18 cellular contexts compared by ENCODE assay signal in the genomic region with DNA sequence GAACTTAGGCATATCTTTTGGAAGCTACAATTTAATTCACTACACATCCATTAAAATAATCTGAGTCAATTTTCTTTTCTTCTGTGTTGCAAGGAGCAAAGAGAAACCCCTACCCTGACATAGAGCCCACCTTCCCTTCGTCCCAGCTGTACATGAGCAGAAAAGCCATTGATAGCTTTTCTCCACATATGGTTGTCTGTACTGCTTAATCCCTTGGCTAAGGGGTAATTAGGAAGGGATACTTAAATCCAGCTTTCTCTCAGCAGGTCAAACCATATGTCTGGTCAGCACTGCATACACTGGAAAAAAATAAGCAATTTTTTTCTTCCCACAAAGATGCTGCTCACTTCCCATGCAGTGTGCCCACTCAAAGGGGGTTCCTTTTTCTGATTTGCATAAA.
DNase-seq lines count a peak whose midpoint lies in the region; ATAC-seq and TF ChIP-seq lines count a peak whose summit lies in the region.
"Had no signal": no experiment of that assay in that cellular context is flagged by ENCODE, and none has a peak within 500 bp of the region (broad histone marks: within the 10 kb centered on the region; RNA-seq: fewer than 3 reads in every experiment).

No MANE protein-coding gene starts in this region.

- H3K23ac ChIP-seq in IMR-90 (ENCODE audit: low read depth, low read length) (no peak overlapping the region), mesendoderm (ENCODE audit: low read length) (no peak overlapping the region)

- H4K91ac ChIP-seq in IMR-90 (ENCODE audit: insufficient read depth, low read depth, low read length) = no peak overlapping the region; the same call in 1 of the 2 replicates

- H3K14ac ChIP-seq in IMR-90 (replicated peaks; ENCODE audit: low read depth, low read length) = no peak overlapping the region

- H3K27me3 ChIP-seq in IMR-90 (ENCODE audit: control insufficient read depth, insufficient read depth, low read length) = no peaks in the 10 kb centered on the region
- no peaks in the 10 kb centered on the region for H3K27me3 ChIP-seq in mesendoderm (ENCODE audit: insufficient read depth, low read length, poor library complexity)

- no peak for TF ChIP-seq CTCF in IMR-90 (conservative IDR thresholded peaks at IDR 0.05; ENCODE audit: low read depth, low read length)

- H2BK120ac ChIP-seq in IMR-90 (ENCODE audit: low read depth, low read length) (no peak overlapping the region), mesendoderm (ENCODE audit: low read depth, low read length) (no peak overlapping the region)

- TF ChIP-seq POLR2A in IMR-90 (IDR thresholded peaks at IDR 0.05; ENCODE audit: low read depth, low read length) = no peak

- H3K9me3 ChIP-seq in IMR-90 (ENCODE audit: control insufficient read depth, insufficient read depth, low read length) = peaks cover 3% of the 10 kb centered on the region
- H3K9me3 ChIP-seq: Caco-2 had no signal

- H3K79me2 ChIP-seq in mesendoderm (ENCODE audit: control insufficient read depth, insufficient read depth, low read length) = no peaks in the 10 kb centered on the region

- H2BK20ac ChIP-seq in IMR-90 (ENCODE audit: low read depth, low read length) = no peak overlapping the region; the same call in 1 of the 2 replicates

- no peak overlapping the region for H3K18ac ChIP-seq in IMR-90 (ENCODE audit: low read depth, low read length)
- H3K18ac ChIP-seq in mesendoderm (ENCODE audit: low read length) = no peak overlapping the region

- no peaks in the 10 kb centered on the region for H3K9me1 ChIP-seq in IMR-90 (ENCODE audit: insufficient read depth, low read length)

- in situ Hi-C loops in IMR-90 (cut with MboI; ENCODE audit: low sequenced_read_pairs) = no loop called here

- no peak overlapping the region for H4K5ac ChIP-seq in IMR-90 (ENCODE audit: low read depth, low read length)
- no peak overlapping the region for H4K5ac ChIP-seq in mesendoderm (ENCODE audit: low read length)

- ATAC-seq in IMR-90 (ENCODE audit: low read depth) (no peak), HG03159 (IDR thresholded peaks at IDR 0.05; ENCODE audit: unreplicated experiment) (no peak)
- ATAC-seq: CD8-positive, alpha-beta T cell; GM12878; GM23338; HCT116 had no signal

- H3K9ac ChIP-seq in IMR-90 (ENCODE audit: low read depth, low read length) (no peak overlapping the region), mesendoderm (ENCODE audit: low read length) (no peak overlapping the region)

- dilution Hi-C loops in IMR-90 (cut with HindIII; ENCODE audit: low sequenced_read_pairs, unreplicated experiment) = no loop called here

- no peak overlapping the region for H3K4me3 ChIP-seq in IMR-90 (ENCODE audit: insufficient read depth, low read depth, low read length)
- no peak overlapping the region for H3K4me3 ChIP-seq in mesendoderm (ENCODE audit: low read length)
- H3K4me3 ChIP-seq: GM12878, GM23338 had no signal

- TF ChIP-seq RAD21 in IMR-90 (IDR thresholded peaks at IDR 0.05; ENCODE audit: low read length) = no peak

- H3K4ac ChIP-seq in IMR-90 (ENCODE audit: low read depth, low read length) = no peak overlapping the region
- no peak overlapping the region for H3K4ac ChIP-seq in mesendoderm (ENCODE audit: low read depth, low read length)

- no peak overlapping the region for H2AFZ ChIP-seq in IMR-90 (replicated peaks; ENCODE audit: low read length, poor library complexity)
- H2AFZ ChIP-seq: GM23338 had no signal

- H3K36me3 ChIP-seq in IMR-90 (ENCODE audit: control insufficient read depth, insufficient read depth, low read length) = no peaks in the 10 kb centered on the region
- no peaks in the 10 kb centered on the region for H3K36me3 ChIP-seq in mesendoderm (ENCODE audit: control insufficient read depth, insufficient read depth, low read length)

- no peak for DNase-seq in IMR-90
- DNase-seq in NCI-H524 treated with DMSO at 0.1 percent for 48 hours (lab: John Stamatoyannopoulos, UW) = peak; percentile 97
- peak; percentile 90 for DNase-seq in NCI-H82 treated with DMSO at 0.1 percent for 48 hours (lab: John Stamatoyannopoulos, UW; ENCODE audit: unreplicated experiment)
- DNase-seq in mesendoderm = no peak
- DNase-seq in NCI-H1694 (lab: John Stamatoyannopoulos, UW) = no peak
- DNase-seq in DMS53 treated with DMSO at 0.1 percent for 48 hours (lab: John Stamatoyannopoulos, UW; ENCODE audit: unreplicated experiment) = no peak
- DNase-seq: C1 segment of cervical spinal cord; Caco-2; CD8-positive, alpha-beta T cell; DMS153; DMS79; EL; GDM1; H9 had no signal

- H3K79me1 ChIP-seq in IMR-90 (ENCODE audit: low read depth in 1 of 2, low read length in 2 of 2) = no peaks in the 10 kb centered on the region
- no peaks in the 10 kb centered on the region for H3K79me1 ChIP-seq in mesendoderm (ENCODE audit: low read length)

- H4K20me1 ChIP-seq in IMR-90 (ENCODE audit: insufficient read depth, low read length) = no peaks in the 10 kb centered on the region

- 0 out of 3 replicates have a peak overlapping the region, but pooled peaks have one; percentile 78 for H2BK15ac ChIP-seq in IMR-90 (ENCODE audit: low read depth, low read length)
- no peak overlapping the region for H2BK15ac ChIP-seq in mesendoderm (replicated peaks; ENCODE audit: low read depth)

- no peak overlapping the region for H3K27ac ChIP-seq in IMR-90 (ENCODE audit: insufficient read depth, low read length)
- no peak overlapping the region for H3K27ac ChIP-seq in mesendoderm (ENCODE audit: low read depth, low read length)

- POLR2A ChIA-PET in IMR-90 (lab: Charles Lee; ENCODE audit: unreplicated experiment) = no interaction called here

- no TSS peak for BruUV-seq in IMR-90 (replicated peaks; lab: Mats Ljungman, UMichigan)

- intact Hi-C loops in IMR-90 (cut with micrococcal nuclease) = no loop called here

- H2AK9ac ChIP-seq in IMR-90 (replicated peaks; ENCODE audit: low read depth, low read length, poor library complexity) = no peak overlapping the region

- no CpG with 5 or more reads among the region's 1 CpG for WGBS in IMR-90 (ENCODE audit: extremely low coverage in 2 of 2, insufficient read length in 1 of 2), 2 experiments
- WGBS in mesendoderm (ENCODE audit: extremely low coverage, insufficient coverage, low lambda C conversion rate) = no CpG with 5 or more reads among the region's 1 CpG

- no peak overlapping the region for H2AK5ac ChIP-seq in IMR-90 (ENCODE audit: low read depth, low read length)
- no peak overlapping the region for H2AK5ac ChIP-seq in mesendoderm (ENCODE audit: low read length)

- H3K4me2 ChIP-seq in IMR-90 (ENCODE audit: low read depth, low read length) (no peak overlapping the region), mesendoderm (ENCODE audit: low read length) (no peak overlapping the region)
- H3K4me2 ChIP-seq: GM23338 had no signal

- H4K8ac ChIP-seq in IMR-90 (ENCODE audit: low read depth in 2 of 2, low read length in 2 of 2) (peak overlapping the region in 1 of 2 experiments; percentile 87; a peak in 1 of 4 replicates), mesendoderm (ENCODE audit: low read depth, low read length) (no peak overlapping the region)

- H3K56ac ChIP-seq in IMR-90 (ENCODE audit: extremely low read depth, insufficient read depth, low read length) (no peak overlapping the region), mesendoderm (ENCODE audit: low read length) (no peak overlapping the region)

- H3K4me1 ChIP-seq in IMR-90 (ENCODE audit: control insufficient read depth, insufficient read depth, low read length) (peaks cover 5% of the 10 kb centered on the region), mesendoderm (ENCODE audit: control insufficient read depth, low read depth, low read length) (peaks cover 13% of the 10 kb centered on the region)

- no peak overlapping the region for H2BK5ac ChIP-seq in IMR-90 (ENCODE audit: low read depth, low read length, poor library complexity, severe bottlenecking)
- H2BK5ac ChIP-seq in mesendoderm (ENCODE audit: low read length) = peak overlapping the region; percentile 56

- CTCF ChIA-PET in IMR-90 (lab: Yijun Ruan, JAX) = no interaction called here

TF ChIP-seq in IMR-90, 13 proteins besides CTCF, POLR2A, EP300 and RAD21:
- TF ChIP-seq CHD1 (IDR thresholded peaks at IDR 0.05; ENCODE audit: low read depth, low read length) = no peak
- TF ChIP-seq CEBPB (IDR thresholded peaks at IDR 0.05; ENCODE audit: low read depth, low read length) = no peak
- no peak for TF ChIP-seq RCOR1 (IDR thresholded peaks at IDR 0.05; ENCODE audit: insufficient replicate concordance, low read length)
- no peak for TF ChIP-seq BHLHE40 (IDR thresholded peaks at IDR 0.05; ENCODE audit: low read depth, low read length)
- TF ChIP-seq, protein P1, sequence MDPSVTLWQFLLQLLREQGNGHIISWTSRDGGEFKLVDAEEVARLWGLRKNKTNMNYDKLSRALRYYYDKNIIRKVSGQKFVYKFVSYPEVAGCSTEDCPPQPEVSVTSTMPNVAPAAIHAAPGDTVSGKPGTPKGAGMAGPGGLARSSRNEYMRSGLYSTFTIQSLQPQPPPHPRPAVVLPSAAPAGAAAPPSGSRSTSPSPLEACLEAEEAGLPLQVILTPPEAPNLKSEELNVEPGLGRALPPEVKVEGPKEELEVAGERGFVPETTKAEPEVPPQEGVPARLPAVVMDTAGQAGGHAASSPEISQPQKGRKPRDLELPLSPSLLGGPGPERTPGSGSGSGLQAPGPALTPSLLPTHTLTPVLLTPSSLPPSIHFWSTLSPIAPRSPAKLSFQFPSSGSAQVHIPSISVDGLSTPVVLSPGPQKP (IDR thresholded peaks at IDR 0.05; ENCODE audit: borderline replicate concordance, low read depth, low read length) = no peak
- no peak for TF ChIP-seq NFE2L2 (IDR thresholded peaks at IDR 0.05; ENCODE audit: low read depth, low read length)
- TF ChIP-seq MAZ (IDR thresholded peaks at IDR 0.05; ENCODE audit: borderline replicate concordance, low read depth, low read length) = no peak
- TF ChIP-seq FOS (IDR thresholded peaks at IDR 0.05; ENCODE audit: low read depth, low read length) = no peak
- TF ChIP-seq, protein P2, sequence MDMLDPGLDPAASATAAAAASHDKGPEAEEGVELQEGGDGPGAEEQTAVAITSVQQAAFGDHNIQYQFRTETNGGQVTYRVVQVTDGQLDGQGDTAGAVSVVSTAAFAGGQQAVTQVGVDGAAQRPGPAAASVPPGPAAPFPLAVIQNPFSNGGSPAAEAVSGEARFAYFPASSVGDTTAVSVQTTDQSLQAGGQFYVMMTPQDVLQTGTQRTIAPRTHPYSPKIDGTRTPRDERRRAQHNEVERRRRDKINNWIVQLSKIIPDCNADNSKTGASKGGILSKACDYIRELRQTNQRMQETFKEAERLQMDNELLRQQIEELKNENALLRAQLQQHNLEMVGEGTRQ (IDR thresholded peaks at IDR 0.05; ENCODE audit: low read depth, low read length) = no peak
- no peak for TF ChIP-seq RFX5 (IDR thresholded peaks at IDR 0.05; ENCODE audit: low read depth, low read length)

Comparison
In these comparisons a context has a peak if more than half of its experiments do, and no peak if none do; other contexts are left out.
1. DNase-seq: peak in NCI-H524 treated with DMSO at 0.1 percent for 48 hours (single experiment) and NCI-H82 treated with DMSO at 0.1 percent for 48 hours (single experiment); none in IMR-90 (single experiment), mesendoderm (single experiment), NCI-H1694 (single experiment) and DMS53 treated with DMSO at 0.1 percent for 48 hours (single experiment).